Comparison of ENCODE assay signal across 29 cellular contexts in the genomic region with DNA sequence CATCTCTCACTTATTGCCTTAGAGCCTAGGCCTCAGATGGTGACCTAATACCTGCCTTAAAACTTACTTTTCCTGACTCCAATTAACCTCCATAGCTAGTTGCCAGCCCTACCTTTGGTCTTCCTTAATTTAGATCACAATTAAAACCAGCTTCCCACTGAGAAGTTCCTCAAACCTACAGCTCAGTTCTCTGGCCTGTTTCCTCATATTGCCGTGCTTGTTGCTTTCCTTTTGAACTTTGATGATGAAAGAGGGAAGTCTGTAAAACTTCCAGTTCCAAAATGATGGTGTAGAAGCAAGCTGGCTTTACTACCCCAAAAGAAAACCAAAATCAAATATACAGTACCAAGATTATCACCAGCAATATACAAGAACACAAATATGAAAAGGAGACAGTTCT. TPM values are rescaled to one million over a fixed set of nuclear protein-coding genes. Genes with fewer than 3 reads are reported as not detected.
DNase-seq lines count a peak whose midpoint lies in the region; ATAC-seq and TF ChIP-seq lines count a peak whose summit lies in the region.
"Had no signal": no experiment of that assay in that cellular context is flagged by ENCODE, and none has a peak within 500 bp of the region (broad histone marks: within the 10 kb centered on the region; RNA-seq: fewer than 3 reads in every experiment).

No MANE protein-coding gene starts in this region.

- no peak overlapping the region for H3K4me2 ChIP-seq in GM23338
- H3K4me2 ChIP-seq: BLaER1, neural progenitor cell had no signal

- H2AFZ ChIP-seq in GM23338: peak overlapping the region; percentile 38; the same call in 1 of the 2 replicates
- H2AFZ ChIP-seq: neural progenitor cell had no signal

- H3K27ac Mint-ChIP-seq in GM23338: no peak overlapping the region
- no peak overlapping the region for H3K27ac Mint-ChIP-seq in stimulated activated naive B cell treated with anti-CD40 and anti-IgM and Interleukin-4, amounts not matched to agents 10 μg/mL and 1 μg/mL and 100 μg/mL, for 72 hours
- H3K27ac Mint-ChIP-seq: activated naive CD8-positive, alpha-beta T cell treated with anti-CD3 and anti-CD28 coated beads, Interleukin-2, amount 50 U/mL, for 24 hours; endodermal cell; IgD-negative memory B cell; neural progenitor cell; stimulated activated naive CD8-positive, alpha-beta T cell treated with anti-CD3 and anti-CD28 coated beads, Interleukin-15, amount 100 ng/mL, for 72 hours; T-helper 17 cell had no signal

- no peaks in the 10 kb centered on the region for H3K27me3 ChIP-seq in GM23338 (ENCODE audit: insufficient read depth)
- H3K27me3 ChIP-seq: BLaER1, cardiac muscle cell, neural progenitor cell had no signal

- no peak for ATAC-seq in GM23338
- ATAC-seq in stimulated activated naive B cell treated with anti-CD40 and anti-IgM and Interleukin-4, amounts not matched to agents 10 μg/mL and 1 μg/mL and 100 μg/mL, for 72 hours (replicated peaks): peak; percentile 27 to 50
- no peak for ATAC-seq in HG02642 (IDR thresholded peaks at IDR 0.05; ENCODE audit: poor library complexity, unreplicated experiment)
- ATAC-seq: activated naive CD8-positive, alpha-beta T cell treated with anti-CD3 and anti-CD28 coated beads, Interleukin-2, amount 50 U/mL, for 24 hours; left lobe of liver; right cardiac atrium; stimulated activated naive CD8-positive, alpha-beta T cell treated with anti-CD3 and anti-CD28 coated beads, Interleukin-15, amount 100 ng/mL, for 72 hours; T-helper 17 cell had no signal

- no peak for TF ChIP-seq CTCF in GM23338 (conservative IDR thresholded peaks at IDR 0.05; ENCODE audit: low read depth in 2 of 2)

- peaks cover 10% of the 10 kb centered on the region for H3K36me3 Mint-ChIP-seq in GM23338 (ENCODE audit: low read depth)
- peaks cover 9 to 13% of the 10 kb centered on the region in 2 donors for H3K36me3 Mint-ChIP-seq in stimulated activated naive B cell treated with anti-CD40 and anti-IgM and Interleukin-4, amounts not matched to agents 10 μg/mL and 1 μg/mL and 100 μg/mL, for 72 hours
- H3K36me3 Mint-ChIP-seq: neural progenitor cell had no signal

- no peaks in the 10 kb centered on the region for H3F3A ChIP-seq in GM23338 (replicated peaks; ENCODE audit: low read depth)

- H3K27ac ChIP-seq in GM23338 (ENCODE audit: low read depth) (no peak overlapping the region), caudate nucleus (ENCODE audit: low read depth, low read length) (peak overlapping the region; percentile 52)
- H3K27ac ChIP-seq: BLaER1, cardiac muscle cell, neural progenitor cell, SK-N-MC, thoracic aorta had no signal

- no peak overlapping the region for H3K4me3 Mint-ChIP-seq in GM23338
- H3K4me3 Mint-ChIP-seq in stimulated activated naive B cell treated with anti-CD40 and anti-IgM and Interleukin-4, amounts not matched to agents 10 μg/mL and 1 μg/mL and 100 μg/mL, for 72 hours: no peak overlapping the region
- H3K4me3 Mint-ChIP-seq: activated naive CD8-positive, alpha-beta T cell treated with anti-CD3 and anti-CD28 coated beads, Interleukin-2, amount 50 U/mL, for 24 hours; endodermal cell; IgD-negative memory B cell; neural progenitor cell; stimulated activated naive CD8-positive, alpha-beta T cell treated with anti-CD3 and anti-CD28 coated beads, Interleukin-15, amount 100 ng/mL, for 72 hours; T-helper 17 cell had no signal

- no peak overlapping the region for H3K4me3 ChIP-seq in GM23338
- H3K4me3 ChIP-seq: BLaER1, cardiac muscle cell, neural progenitor cell, SK-N-MC, thoracic aorta had no signal

- H3K36me3 ChIP-seq in GM23338 (ENCODE audit: insufficient read depth): no peaks in the 10 kb centered on the region
- H3K36me3 ChIP-seq: BLaER1, cardiac muscle cell, thoracic aorta had no signal

- no peaks in the 10 kb centered on the region for H3K4me1 ChIP-seq in GM23338 (ENCODE audit: insufficient read depth)
- H3K4me1 ChIP-seq: neural progenitor cell had no signal

- H3K79me2 ChIP-seq in GM23338 (replicated peaks; ENCODE audit: insufficient read depth): no peaks in the 10 kb centered on the region

- peaks cover 2% of the 10 kb centered on the region for H3K27me3 Mint-ChIP-seq in GM23338 (ENCODE audit: insufficient read depth, low read depth, poor library complexity)
- peaks cover 4 to 6% of the 10 kb centered on the region in 2 donors for H3K27me3 Mint-ChIP-seq in stimulated activated naive B cell treated with anti-CD40 and anti-IgM and Interleukin-4, amounts not matched to agents 10 μg/mL and 1 μg/mL and 100 μg/mL, for 72 hours
- H3K27me3 Mint-ChIP-seq: activated naive CD8-positive, alpha-beta T cell treated with anti-CD3 and anti-CD28 coated beads, Interleukin-2, amount 50 U/mL, for 24 hours; stimulated activated naive CD8-positive, alpha-beta T cell treated with anti-CD3 and anti-CD28 coated beads, Interleukin-15, amount 100 ng/mL, for 72 hours; T-helper 17 cell had no signal

- in situ Hi-C loops in ACHN (cut with HindIII; ENCODE audit: low pct_ligation_motif_present, low pct_unique_long_range_greater_than_20kb, low sequenced_read_pairs): no loop called here

- H3K9me3 Mint-ChIP-seq in GM23338: peaks cover 11% of the 10 kb centered on the region
- peaks cover 20 to 24% of the 10 kb centered on the region in 2 donors for H3K9me3 Mint-ChIP-seq in stimulated activated naive B cell treated with anti-CD40 and anti-IgM and Interleukin-4, amounts not matched to agents 10 μg/mL and 1 μg/mL and 100 μg/mL, for 72 hours

- H4K20me1 ChIP-seq in GM23338 (replicated peaks; ENCODE audit: insufficient read depth): no peaks in the 10 kb centered on the region
- H4K20me1 ChIP-seq: BLaER1 had no signal

- H3K4me1 Mint-ChIP-seq in GM23338: no peaks in the 10 kb centered on the region
- no peaks in the 10 kb centered on the region for H3K4me1 Mint-ChIP-seq in stimulated activated naive B cell treated with anti-CD40 and anti-IgM and Interleukin-4, amounts not matched to agents 10 μg/mL and 1 μg/mL and 100 μg/mL, for 72 hours
- H3K4me1 Mint-ChIP-seq: activated naive CD8-positive, alpha-beta T cell treated with anti-CD3 and anti-CD28 coated beads, Interleukin-2, amount 50 U/mL, for 24 hours; endodermal cell; IgD-negative memory B cell; neural progenitor cell; stimulated activated naive CD8-positive, alpha-beta T cell treated with anti-CD3 and anti-CD28 coated beads, Interleukin-15, amount 100 ng/mL, for 72 hours had no signal

- H3K9me2 ChIP-seq in GM23338 (ENCODE audit: insufficient read depth): no peaks in the 10 kb centered on the region

- DNase-seq in GM23338 (ENCODE audit: low spot score) (no peak), NOMO-1 treated with dmso at 0.1 percent for 144 hours (lab: John Stamatoyannopoulos, UW; ENCODE audit: unreplicated experiment) (peak; percentile 48), caudate nucleus (lab: John Stamatoyannopoulos, UW) (peak in 1 of 61 donors; percentile 4), NCI-H187 (lab: John Stamatoyannopoulos, UW) (no peak), ACHN (no peak)
- no peak for DNase-seq in stimulated activated naive B cell treated with anti-CD40 and anti-IgM and Interleukin-4, amounts not matched to agents 10 μg/mL and 1 μg/mL and 100 μg/mL, for 72 hours
- DNase-seq: activated CD4-positive, alpha-beta T cell treated with anti-CD3 and anti-CD28 coated beads, Interleukin-2, amount 50 U/mL, for 48 hours; activated CD4-positive, CD25-positive, alpha-beta regulatory T cell treated with anti-CD3 and anti-CD28 coated beads, Interleukin-2, amount 50 U/mL, for 72 hours; activated naive CD4-positive, alpha-beta T cell; activated naive CD8-positive, alpha-beta T cell treated with anti-CD3 and anti-CD28 coated beads, Interleukin-2, amount 50 U/mL, for 24 hours; COR-L47; endodermal cell; mesenchymal stem cell; NCI-H2081; NCI-H69; posterior cingulate gyrus; right cardiac atrium; RPMI8226; stimulated activated CD8-positive, alpha-beta memory T cell treated with anti-CD3 and anti-CD28 coated beads, Interleukin-4, amount 100 ng/mL, for 48 hours; stimulated activated naive CD8-positive, alpha-beta T cell treated with anti-CD3 and anti-CD28 coated beads, Interleukin-15, amount 100 ng/mL, for 72 hours; T-helper 17 cell had no signal

TF ChIP-seq in GM23338, 12 proteins besides CTCF, POLR2A, EP300 and RAD21 (continues in another document):
- TF ChIP-seq STAT1 (IDR thresholded peaks at IDR 0.05; ENCODE audit: unreplicated experiment): no peak
- no peak for TF ChIP-seq EZH2phosphoT487 (IDR thresholded peaks at IDR 0.05; ENCODE audit: unreplicated experiment)
- TF ChIP-seq ZNF331 (CRISPR knock-in tag; IDR thresholded peaks at IDR 0.05; ENCODE audit: low read depth): no peak
- no peak for TF ChIP-seq EZH2 (IDR thresholded peaks at IDR 0.05; ENCODE audit: low read depth, unreplicated experiment)
- TF ChIP-seq NANOG (IDR thresholded peaks at IDR 0.05; ENCODE audit: borderline replicate concordance): no peak
- TF ChIP-seq CREB1 (CRISPR knock-in tag; IDR thresholded peaks at IDR 0.05; ENCODE audit: low read depth): no peak

RNA-seq across cellular contexts. Expression of a gene that starts 28.9 kb away (rescaled TPM):
- total RNA-seq in GM23338 (2014; rRNA removed; shearing (Covaris generic)): 10.8 and 14.6 TPM in 2 replicates
- 4.9 and 5.1 TPM in 2 replicates for polyA plus RNA-seq in GM23338 (2016; fragmentation: Nextera tagmentation; extraction: Ambion mirVana)

Comparison
In these comparisons a context has a peak if more than half of its experiments do, and no peak if none do; other contexts are left out.
1. ATAC-seq: peak in stimulated activated naive B cell treated with anti-CD40 and anti-IgM and Interleukin-4, amounts not matched to agents 10 μg/mL and 1 μg/mL and 100 μg/mL, for 72 hours (2 of 2); none in GM23338 (single experiment) and HG02642 (single experiment).